1 cellular context compared by ENCODE assay signal in genomic region chr16:2150418-2151187, GRCh38.
A peak's percentile ranks its signal among the peaks of the same experiment; 100 is the strongest.
TF ChIP-seq lines count a peak whose summit lies in the region.

No MANE protein-coding gene starts in this region.

TF ChIP-seq in WTC11, 78 proteins besides CTCF, POLR2A, EP300 and RAD21 (continued from another document and continues in another):
- peak; percentile 90 for TF ChIP-seq ZNF671 (CRISPR knock-in tag; IDR thresholded peaks at IDR 0.05)
- peak; percentile 86 for TF ChIP-seq JUN (CRISPR knock-in tag; IDR thresholded peaks at IDR 0.05)
- TF ChIP-seq MYBL2 (CRISPR knock-in tag; IDR thresholded peaks at IDR 0.05) = 0 out of 2 replicates have a peak, but pooled peaks have one; percentile 41
- no peak for TF ChIP-seq RORB (CRISPR knock-in tag; IDR thresholded peaks at IDR 0.05)
- TF ChIP-seq ARID4B (CRISPR knock-in tag; IDR thresholded peaks at IDR 0.05; ENCODE audit: borderline replicate concordance) = peak; percentile 50; the same call in 1 of the 2 replicates
- no peak; the same call in 1 of the 2 replicates for TF ChIP-seq E2F1 (CRISPR knock-in tag; IDR thresholded peaks at IDR 0.05)
- TF ChIP-seq ESRRA (CRISPR knock-in tag; IDR thresholded peaks at IDR 0.05; ENCODE audit: borderline replicate concordance) = peak; percentile 35; the same call in 1 of the 2 replicates
- TF ChIP-seq TEAD1 (CRISPR knock-in tag; IDR thresholded peaks at IDR 0.05) = peak; percentile 86
- TF ChIP-seq OVOL2 (CRISPR knock-in tag; IDR thresholded peaks at IDR 0.05; ENCODE audit: borderline replicate concordance) = no peak
- no peak for TF ChIP-seq CDX4 (CRISPR knock-in tag; IDR thresholded peaks at IDR 0.05; ENCODE audit: borderline replicate concordance)
- peak; percentile 66; the same call in 1 of the 2 replicates for TF ChIP-seq ZNF425 (CRISPR knock-in tag; conservative IDR thresholded peaks at IDR 0.05)
- TF ChIP-seq MAX (CRISPR knock-in tag; IDR thresholded peaks at IDR 0.05) = peak; percentile 29; the same call in 1 of the 2 replicates
- TF ChIP-seq SMAD3 (CRISPR knock-in tag; IDR thresholded peaks at IDR 0.05; ENCODE audit: borderline replicate concordance) = 0 out of 2 replicates have a peak, but pooled peaks have one; percentile 23
- TF ChIP-seq KAT7 (CRISPR knock-in tag; IDR thresholded peaks at IDR 0.05; ENCODE audit: borderline replicate concordance) = 0 out of 2 replicates have a peak, but pooled peaks have one; percentile 67
- TF ChIP-seq CBFB (CRISPR knock-in tag; IDR thresholded peaks at IDR 0.05; ENCODE audit: low read depth) = no peak
- peak; percentile 68; the same call in 1 of the 2 replicates for TF ChIP-seq ZNF121 (CRISPR knock-in tag; IDR thresholded peaks at IDR 0.05)
- 0 out of 2 replicates have a peak, but pooled peaks have one; percentile 60 for TF ChIP-seq USF1 (CRISPR knock-in tag; IDR thresholded peaks at IDR 0.05)
- peak; percentile 54 for TF ChIP-seq ETV6 (CRISPR knock-in tag; IDR thresholded peaks at IDR 0.05)
- TF ChIP-seq JAZF1 (CRISPR knock-in tag; IDR thresholded peaks at IDR 0.05) = no peak
- TF ChIP-seq ZBTB21 (CRISPR knock-in tag; IDR thresholded peaks at IDR 0.05; ENCODE audit: borderline replicate concordance) = no peak
- TF ChIP-seq ZNF281 (CRISPR knock-in tag; IDR thresholded peaks at IDR 0.05) = no peak
- TF ChIP-seq AFF4 (CRISPR knock-in tag; IDR thresholded peaks at IDR 0.05; ENCODE audit: borderline replicate concordance) = peak; percentile 84; the same call in 1 of the 2 replicates
- TF ChIP-seq PREB (CRISPR knock-in tag; IDR thresholded peaks at IDR 0.05; ENCODE audit: borderline replicate concordance) = no peak
- 0 out of 2 replicates have a peak, but pooled peaks have one; percentile 35 for TF ChIP-seq ZBTB43 (CRISPR knock-in tag; IDR thresholded peaks at IDR 0.05)
- TF ChIP-seq PRRX2 (CRISPR knock-in tag; IDR thresholded peaks at IDR 0.05) = peak; percentile 91
- no peak for TF ChIP-seq ZNF512 (CRISPR knock-in tag; IDR thresholded peaks at IDR 0.05; ENCODE audit: borderline replicate concordance)
- 0 out of 2 replicates have a peak, but pooled peaks have one; percentile 18 for TF ChIP-seq ZNF219 (CRISPR knock-in tag; IDR thresholded peaks at IDR 0.05; ENCODE audit: borderline replicate concordance)
- peak; percentile 76; the same call in 1 of the 2 replicates for TF ChIP-seq IRF1 (CRISPR knock-in tag; IDR thresholded peaks at IDR 0.05)
- peak; percentile 74 for TF ChIP-seq ZNF138 (CRISPR knock-in tag; conservative IDR thresholded peaks at IDR 0.05)
- 0 out of 2 replicates have a peak, but pooled peaks have one; percentile 50 for TF ChIP-seq MLX (CRISPR knock-in tag; IDR thresholded peaks at IDR 0.05)
